18 cellular contexts compared by ENCODE assay signal in genomic region chr15:88898736-88899135, GRCh38. TPM values are rescaled to one million over a fixed set of nuclear protein-coding genes. Genes with fewer than 3 reads are reported as not detected.
DNase-seq lines count a peak whose midpoint lies in the region; ATAC-seq and TF ChIP-seq lines count a peak whose summit lies in the region.
"Had no signal": no experiment of that assay in that cellular context is flagged by ENCODE, and none has a peak within 500 bp of the region (broad histone marks: within the 10 kb centered on the region; RNA-seq: fewer than 3 reads in every experiment).

No MANE protein-coding gene starts in this region.

- H3K4me3 ChIP-seq in right cardiac atrium (ENCODE audit: low read length) = no peak overlapping the region
- H3K4me3 ChIP-seq in tibial artery = no peak overlapping the region
- H3K4me3 ChIP-seq in sigmoid colon = no peak overlapping the region
- H3K4me3 ChIP-seq: GM23248, SJSA1 had no signal

- no peaks in the 10 kb centered on the region for H3K27me3 Mint-ChIP-seq in T-helper 17 cell
- H3K27me3 Mint-ChIP-seq in endothelial cell (ENCODE audit: unreplicated experiment) = peaks cover 10% of the 10 kb centered on the region

- intact Hi-C loops in left ventricle myocardium superior (cut with micrococcal nuclease) = loop anchor here (10.0 kb wide), 1 partner anchor 276 kb away; no protein-coding TSS in a partner anchor
- intact Hi-C loops in right cardiac atrium (cut with DNase I) = no loop called here
- intact Hi-C loops in tibial artery (cut with DNase I; ENCODE audit: low total_unique reads) = loop anchor here (10.0 kb wide), 1 partner anchor 346 kb away; the partner anchor contains the start of gene FANCI
- intact Hi-C loops in sigmoid colon (cut with DNase I) = loop anchor here (5.0 kb wide), 4 partner anchors 241 to 421 kb away; partner anchors contain the start of genes AEN and FANCI

- TF ChIP-seq EP300 in sigmoid colon (IDR thresholded peaks at IDR 0.05) = no peak

- H3K27ac Mint-ChIP-seq in T-helper 17 cell (peak overlapping the region; percentile 100), endothelial cell (ENCODE audit: unreplicated experiment) (peak overlapping the region; percentile 67)

- TF ChIP-seq CTCF in endothelial cell (IDR thresholded peaks at IDR 0.05; ENCODE audit: unreplicated experiment) (no peak), tibial artery (IDR thresholded peaks at IDR 0.05) (no peak), sigmoid colon (IDR thresholded peaks at IDR 0.05) (no peak)

- H3K4me3 Mint-ChIP-seq in T-helper 17 cell (no peak overlapping the region), endothelial cell (ENCODE audit: unreplicated experiment) (no peak overlapping the region)

- H3K36me3 ChIP-seq in tibial artery (peaks cover 41 to 52% (median 52%) of the 10 kb centered on the region in 3 donors), sigmoid colon (peaks cover 0 to 20% (median 0%) of the 10 kb centered on the region in 4 donors)

- H3K36me3 Mint-ChIP-seq in T-helper 17 cell (ENCODE audit: low read depth) (peaks cover 7% of the 10 kb centered on the region), endothelial cell (ENCODE audit: low read depth, unreplicated experiment) (peaks cover 17% of the 10 kb centered on the region)

- DNase-seq in left ventricle myocardium superior (peak; percentile 17), right cardiac atrium (no peak), T-helper 17 cell (no peak), endothelial cell (ENCODE audit: low spot score) (no peak), tibial artery (no peak), sigmoid colon (no peak), Kasumi-1 (lab: John Stamatoyannopoulos, UW) (no peak), SW480 (ENCODE audit: low spot score) (no peak)
- DNase-seq: DND-41, GDM1, GM23248, MM.1S, NCI-H1105, NCI-H1694 treated with DMSO at 0.1 percent for 48 hours, NCI-H446 treated with DMSO at 0.1 percent for 48 hours, NCI-H774 had no signal

- no peaks in the 10 kb centered on the region for H3K9me3 Mint-ChIP-seq in endothelial cell (ENCODE audit: unreplicated experiment)

- H3K27ac ChIP-seq in right cardiac atrium (ENCODE audit: low read length) (no peak overlapping the region), tibial artery (peak overlapping the region; percentile 78 to 87), sigmoid colon (no peak overlapping the region)
- H3K27ac ChIP-seq: GM23248, KMS-11, SJSA1 had no signal

- ATAC-seq in left ventricle myocardium superior = no peak
- no peak for ATAC-seq in right cardiac atrium
- ATAC-seq in T-helper 17 cell = no peak

- peaks cover 6% of the 10 kb centered on the region for H3K4me1 ChIP-seq in right cardiac atrium (ENCODE audit: control insufficient read depth, insufficient read depth, low read length)
- H3K4me1 ChIP-seq in tibial artery = peaks cover 0 to 96% (median 74%) of the 10 kb centered on the region in 4 donors
- peaks cover 0 to 36% (median 32%) of the 10 kb centered on the region in 4 donors for H3K4me1 ChIP-seq in sigmoid colon

- WGBS in right cardiac atrium = 85% methylated on average over 15 of the region's 15 CpGs
- WGBS in sigmoid colon, 2 donors = 86 to 92% methylated on average over 15 of the region's 15 CpGs

- no peak for TF ChIP-seq POLR2A in sigmoid colon (IDR thresholded peaks at IDR 0.05)

- no peaks in the 10 kb centered on the region for H3K27me3 ChIP-seq in right cardiac atrium (ENCODE audit: control insufficient read depth, insufficient read depth)
- no peaks in the 10 kb centered on the region for H3K27me3 ChIP-seq in tibial artery
- H3K27me3 ChIP-seq in sigmoid colon = peaks cover 11 to 22% (median 19%) of the 10 kb centered on the region in 3 donors

- H3K9me3 ChIP-seq in right cardiac atrium (ENCODE audit: control insufficient read depth, low read length) (no peaks in the 10 kb centered on the region), T-helper 17 cell (ENCODE audit: control insufficient read depth, low read length, poor library complexity, severe bottlenecking) (no peaks in the 10 kb centered on the region), tibial artery (no peaks in the 10 kb centered on the region), sigmoid colon (no peaks in the 10 kb centered on the region)
- H3K9me3 ChIP-seq: SJSA1 had no signal

- H3K4me1 Mint-ChIP-seq in T-helper 17 cell (peaks cover 41% of the 10 kb centered on the region), endothelial cell (ENCODE audit: unreplicated experiment) (peaks cover 32% of the 10 kb centered on the region)

RNA-seq across cellular contexts. Expression of gene HAPLN3, which starts 3.4 kb away (rescaled TPM):
- total RNA-seq in left ventricle myocardium superior (2.0 TPM), right cardiac atrium (1 to 10 TPM; 1.6 to 2.8 (median 2.3) TPM), T-helper 17 cell (100 to 1,000 TPM; 103 to 105 TPM), endothelial cell (ENCODE audit: unreplicated experiment) (137 TPM), sigmoid colon (10 to 100 TPM in 1 of 4 donors, 1 to 10 TPM in 3; 1.6 to 14.5 (median 4.2) TPM)
- polyA plus RNA-seq in right cardiac atrium (2.0 TPM), sigmoid colon (10 to 100 TPM in 1 of 3 donors, under 1 TPM in 1, not detected in 1; 0.60 to 20.9 TPM)

RNA-seq across cellular contexts. Expression of gene MFGE8, which starts 14.4 kb away (rescaled TPM):
- total RNA-seq in left ventricle myocardium superior (322 TPM), right cardiac atrium (100 to 1,000 TPM; 200 to 347 (median 278) TPM), T-helper 17 cell (10 to 100 TPM; 69.1 to 77.8 TPM), endothelial cell (ENCODE audit: unreplicated experiment) (113 TPM), sigmoid colon (100 to 1,000 TPM; 127 to 186 (median 174) TPM)
- polyA plus RNA-seq in right cardiac atrium (289 TPM), sigmoid colon (100 to 1,000 TPM in 1 of 3 donors, 10 to 100 TPM in 2; 15.3 to 107 (median 16.8) TPM)

Comparison
In these comparisons a context has a peak if more than half of its experiments do, and no peak if none do; other contexts are left out.
1. intact Hi-C loops: an anchor here in left ventricle myocardium superior (10.0 kb wide), tibial artery (10.0 kb wide) and sigmoid colon (5.0 kb wide); none called in right cardiac atrium.
2. H3K27ac ChIP-seq: peak in tibial artery (2 of 2); none in right cardiac atrium (single experiment) and sigmoid colon (0 of 4).